In genomic region chr10:119346063-119346835, GRCh38 we compare ENCODE assay signal across 24 cellular contexts.
DNase-seq lines count a peak whose midpoint lies in the region; ATAC-seq and TF ChIP-seq lines count a peak whose summit lies in the region.
"Had no signal": no experiment of that assay in that cellular context is flagged by ENCODE, and none has a peak within 500 bp of the region (broad histone marks: within the 10 kb centered on the region; RNA-seq: fewer than 3 reads in every experiment).

No MANE protein-coding gene starts in this region.

- H3K79me2 ChIP-seq in fibroblast of lung (ENCODE audit: control insufficient read depth, insufficient read depth, low read length): peaks cover 11% of the 10 kb centered on the region
- H3K79me2 ChIP-seq in neural progenitor cell (ENCODE audit: low read depth): no peaks in the 10 kb centered on the region
- no peaks in the 10 kb centered on the region for H3K79me2 ChIP-seq in mesendoderm (ENCODE audit: control insufficient read depth, insufficient read depth, low read length)

- no peak overlapping the region for H2BK5ac ChIP-seq in mesendoderm (ENCODE audit: low read length)

- H3K4me3 ChIP-seq in BLaER1 (no peak overlapping the region), fibroblast of lung (replicated peaks in 1 of 4; ENCODE audit: control extremely low read depth in 1 of 4, insufficient read depth in 1 of 4, low read depth in 3 of 4, low read length in 4 of 4) (no peak overlapping the region), neural progenitor cell (no peak overlapping the region), mesendoderm (ENCODE audit: low read length) (no peak overlapping the region)
- H3K4me3 ChIP-seq: breast epithelium, ovary, sigmoid colon, thoracic aorta had no signal

- ATAC-seq in activated T-cell treated with anti-CD3 and anti-CD28 coated beads, Interleukin-2, amount 50 U/mL, for 72 hours (replicated peaks in 1 of 2): no peak
- ATAC-seq in GM18502 (IDR thresholded peaks at IDR 0.05; ENCODE audit: poor library complexity, unreplicated experiment): no peak

- no peak overlapping the region for H3K23ac ChIP-seq in mesendoderm (ENCODE audit: low read length)

- peaks cover 8% of the 10 kb centered on the region for H3K9me3 ChIP-seq in BLaER1
- H3K9me3 ChIP-seq in fibroblast of lung (ENCODE audit: control insufficient read depth, insufficient read depth, low read depth, low read length): no peaks in the 10 kb centered on the region
- H3K9me3 ChIP-seq in neural progenitor cell (ENCODE audit: low read depth): no peaks in the 10 kb centered on the region
- H3K9me3 ChIP-seq: breast epithelium, ovary, sigmoid colon, thoracic aorta had no signal

- H3K56ac ChIP-seq in mesendoderm (ENCODE audit: low read length): no peak overlapping the region

- DNase-seq in M059J (ENCODE audit: low read depth) (peak; percentile 25), fibroblast of lung (ENCODE audit: low read depth in 2 of 2) (no peak), neural progenitor cell (ENCODE audit: low spot score) (peak; percentile 29), mesendoderm (no peak), hippocampal formation (lab: John Stamatoyannopoulos, UW) (no peak)
- no peak for DNase-seq in activated T-cell treated with anti-CD3 and anti-CD28 coated beads, Interleukin-2, amount 50 U/mL, for 72 hours
- DNase-seq: activated CD4-positive, alpha-beta T cell treated with anti-CD3 and anti-CD28 coated beads, Interleukin-2, amount 50 U/mL, for 1 hour; activated CD8-positive, alpha-beta memory T cell treated with anti-CD3 and anti-CD28 coated beads, Interleukin-2, amount 50 U/mL, for 48 hours; activated effector memory CD4-positive, alpha-beta T cell treated with anti-CD3 and anti-CD28 coated beads, Interleukin-2, amount 50 U/mL, for 16 hours; cortex of kidney; H9; hypothalamus; islet precursor cell; mammary epithelial cell; naive B cell; NCI-H187 treated with DMSO at 0.1 percent for 48 hours; NCI-H446; sigmoid colon had no signal

- H3K27me3 ChIP-seq in BLaER1 (no peaks in the 10 kb centered on the region), fibroblast of lung (ENCODE audit: control insufficient read depth, insufficient read depth, low read length) (no peaks in the 10 kb centered on the region), neural progenitor cell (no peaks in the 10 kb centered on the region), mesendoderm (ENCODE audit: insufficient read depth, low read length, poor library complexity) (no peaks in the 10 kb centered on the region)
- H3K27me3 ChIP-seq: breast epithelium, ovary, sigmoid colon had no signal

- H3K36me3 ChIP-seq in BLaER1 (no peaks in the 10 kb centered on the region), fibroblast of lung (ENCODE audit: control insufficient read depth, insufficient read depth, low read length) (no peaks in the 10 kb centered on the region), neural progenitor cell (no peaks in the 10 kb centered on the region), mesendoderm (ENCODE audit: control insufficient read depth, insufficient read depth, low read length) (no peaks in the 10 kb centered on the region)
- H3K36me3 ChIP-seq: breast epithelium, ovary, sigmoid colon, thoracic aorta had no signal

- H3K4ac ChIP-seq in mesendoderm (ENCODE audit: low read depth, low read length): no peak overlapping the region

- no peak overlapping the region for H3K9ac ChIP-seq in BLaER1
- peak overlapping the region; percentile 10 for H3K9ac ChIP-seq in fibroblast of lung (ENCODE audit: insufficient read depth, low read length)
- H3K9ac ChIP-seq in neural progenitor cell: no peak overlapping the region
- H3K9ac ChIP-seq in mesendoderm (ENCODE audit: low read length): no peak overlapping the region
- H3K9ac ChIP-seq: KMS-11 had no signal

- H3K36me3 Mint-ChIP-seq in neural progenitor cell: peaks cover 4% of the 10 kb centered on the region
- H3K36me3 Mint-ChIP-seq in activated T-cell treated with anti-CD3 and anti-CD28 coated beads, Interleukin-2, amount 50 U/mL, for 72 hours (ENCODE audit: insufficient read depth in 2 of 2): peaks cover 7 to 23% of the 10 kb centered on the region in 2 donors

- H3K4me1 Mint-ChIP-seq in neural progenitor cell: peaks cover 27% of the 10 kb centered on the region
- peaks cover 28% of the 10 kb centered on the region for H3K4me1 Mint-ChIP-seq in activated T-cell treated with anti-CD3 and anti-CD28 coated beads, Interleukin-2, amount 50 U/mL, for 72 hours (ENCODE audit: low read depth)

- H3K4me3 Mint-ChIP-seq in neural progenitor cell: no peak overlapping the region
- H3K4me3 Mint-ChIP-seq in activated T-cell treated with anti-CD3 and anti-CD28 coated beads, Interleukin-2, amount 50 U/mL, for 72 hours: no peak overlapping the region
- H3K4me3 Mint-ChIP-seq: H9, naive B cell had no signal

- H2AFZ ChIP-seq in fibroblast of lung (ENCODE audit: low read length) (no peak overlapping the region), neural progenitor cell (replicated peaks) (no peak overlapping the region)

- peaks cover 4% of the 10 kb centered on the region for H3F3A ChIP-seq in neural progenitor cell (ENCODE audit: low read depth)

- no peak overlapping the region for H4K8ac ChIP-seq in mesendoderm (ENCODE audit: low read depth, low read length)

- no CpG with 5 or more reads among the region's 16 CpGs for WGBS in mesendoderm (ENCODE audit: extremely low coverage, insufficient coverage, low lambda C conversion rate)

- H4K20me1 ChIP-seq in BLaER1 (no peaks in the 10 kb centered on the region), fibroblast of lung (ENCODE audit: control insufficient read depth, extremely low read depth, insufficient read depth, low read length) (no peaks in the 10 kb centered on the region), neural progenitor cell (ENCODE audit: low read depth) (no peaks in the 10 kb centered on the region)

- H3K4me1 ChIP-seq in BLaER1 (peaks cover 51% of the 10 kb centered on the region), fibroblast of lung (ENCODE audit: control insufficient read depth, extremely low read depth, insufficient read depth, low read length) (peaks cover 38% of the 10 kb centered on the region), neural progenitor cell (peaks cover 10% of the 10 kb centered on the region), mesendoderm (ENCODE audit: control insufficient read depth, low read depth, low read length) (no peaks in the 10 kb centered on the region)

- H3K27ac Mint-ChIP-seq in neural progenitor cell: no peak overlapping the region
- H3K27ac Mint-ChIP-seq in activated T-cell treated with anti-CD3 and anti-CD28 coated beads, Interleukin-2, amount 50 U/mL, for 72 hours: no peak overlapping the region

- no peaks in the 10 kb centered on the region for H3K79me1 ChIP-seq in mesendoderm (ENCODE audit: low read length)

- no peak overlapping the region for H3K27ac ChIP-seq in BLaER1
- H3K27ac ChIP-seq in fibroblast of lung (ENCODE audit: insufficient read depth, low read length): no peak overlapping the region
- no peak overlapping the region for H3K27ac ChIP-seq in neural progenitor cell
- no peak overlapping the region for H3K27ac ChIP-seq in mesendoderm (ENCODE audit: low read depth, low read length)
- H3K27ac ChIP-seq: breast epithelium, KMS-11, ovary, thoracic aorta had no signal

- H3K9me3 Mint-ChIP-seq in neural progenitor cell: peaks cover 1% of the 10 kb centered on the region
- peaks cover 0 to 4% of the 10 kb centered on the region in 2 donors for H3K9me3 Mint-ChIP-seq in activated T-cell treated with anti-CD3 and anti-CD28 coated beads, Interleukin-2, amount 50 U/mL, for 72 hours

- no peak overlapping the region for H2BK120ac ChIP-seq in mesendoderm (ENCODE audit: low read depth, low read length)

- no peak overlapping the region for H2AK5ac ChIP-seq in mesendoderm (ENCODE audit: low read length)

- TF ChIP-seq CTCF in fibroblast of lung (conservative IDR thresholded peaks at IDR 0.05 in 1 of 2, IDR thresholded peaks at IDR 0.05 in 1 of 2; ENCODE audit: low read depth in 1 of 2, low read length in 2 of 2) (no peak), neural progenitor cell (IDR thresholded peaks at IDR 0.05) (no peak)

- H3K4me2 ChIP-seq in BLaER1: peak overlapping the region; percentile 72
- no peak overlapping the region for H3K4me2 ChIP-seq in fibroblast of lung (ENCODE audit: extremely low read depth, insufficient read depth, low read length)
- H3K4me2 ChIP-seq in neural progenitor cell: no peak overlapping the region
- H3K4me2 ChIP-seq in mesendoderm (ENCODE audit: low read length): no peak overlapping the region
- H3K4me2 ChIP-seq: KMS-11 had no signal

- no peak overlapping the region for H2BK15ac ChIP-seq in mesendoderm (replicated peaks; ENCODE audit: low read depth)

- H4K5ac ChIP-seq in mesendoderm (ENCODE audit: low read length): no peak overlapping the region

- H3K18ac ChIP-seq in mesendoderm (ENCODE audit: low read length): no peak overlapping the region

- peaks cover 8% of the 10 kb centered on the region for H3K27me3 Mint-ChIP-seq in neural progenitor cell (ENCODE audit: insufficient read depth, low read depth)
- no peaks in the 10 kb centered on the region for H3K27me3 Mint-ChIP-seq in activated T-cell treated with anti-CD3 and anti-CD28 coated beads, Interleukin-2, amount 50 U/mL, for 72 hours (ENCODE audit: low read depth)
- H3K27me3 Mint-ChIP-seq: naive B cell had no signal

Comparison
In these comparisons a context has a peak if more than half of its experiments do, and no peak if none do; other contexts are left out.
1. DNase-seq: peak in M059J (single experiment) and neural progenitor cell (single experiment); none in fibroblast of lung (0 of 2), mesendoderm (single experiment), activated T-cell treated with anti-CD3 and anti-CD28 coated beads, Interleukin-2, amount 50 U/mL, for 72 hours (0 of 2) and hippocampal formation (0 of 2).